Comparison of ENCODE assay signal across 1 cellular context in the genomic region with DNA sequence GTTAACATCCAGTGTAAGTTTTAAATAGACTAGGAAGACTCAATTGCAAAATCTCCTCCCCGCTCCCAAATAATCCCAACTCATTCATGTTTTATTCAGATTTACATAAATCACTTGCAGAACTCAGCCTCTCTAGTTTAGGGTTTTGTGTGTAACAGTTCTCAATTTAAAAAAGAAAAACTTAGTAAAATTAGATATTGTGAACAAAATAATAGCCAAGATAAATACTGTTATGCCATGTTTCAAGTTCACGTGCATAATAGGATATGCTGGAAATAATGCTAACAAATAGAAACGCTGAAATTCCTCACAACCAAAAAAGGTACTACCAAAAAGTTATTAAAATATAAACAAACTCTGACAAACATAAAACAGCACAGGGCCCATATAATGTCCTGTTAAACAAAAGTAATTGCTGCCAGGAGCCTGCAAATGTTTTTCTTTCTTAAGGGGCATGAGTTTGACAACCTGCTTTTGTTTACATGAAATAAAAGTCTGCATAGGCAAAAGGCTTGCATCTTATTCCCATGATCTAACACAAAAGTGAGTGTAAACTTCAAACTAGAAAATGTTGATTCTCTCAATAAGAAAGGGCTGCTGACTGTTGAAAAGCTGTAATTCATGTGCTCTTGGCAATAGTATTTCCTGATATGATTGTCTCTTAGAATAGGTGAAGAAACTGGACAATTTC.
TF ChIP-seq lines count a peak whose summit lies in the region.

No MANE protein-coding gene starts in this region.

TF ChIP-seq in HepG2, 621 proteins besides CTCF, POLR2A, EP300 and RAD21:
- TF ChIP-seq PHF8 (CRISPR knock-in tag; IDR thresholded peaks at IDR 0.05) (no peak), ZNF619 (CRISPR knock-in tag; IDR thresholded peaks at IDR 0.05) (no peak), STAT5B (CRISPR knock-in tag; IDR thresholded peaks at IDR 0.05) (no peak), RFX5 (IDR thresholded peaks at IDR 0.05; ENCODE audit: low read depth, low read length) (no peak), SOX6 (IDR thresholded peaks at IDR 0.05) (no peak), SOX6 (CRISPR knock-in tag; IDR thresholded peaks at IDR 0.05) (no peak), ONECUT2 (CRISPR knock-in tag; IDR thresholded peaks at IDR 0.05) (no peak), PHB2 (IDR thresholded peaks at IDR 0.05; ENCODE audit: partially characterized antibody) (no peak), CENPT (CRISPR knock-in tag; IDR thresholded peaks at IDR 0.05; ENCODE audit: low read depth) (no peak), SP2 (CRISPR knock-in tag; IDR thresholded peaks at IDR 0.05) (no peak), KDM5B (CRISPR knock-in tag; IDR thresholded peaks at IDR 0.05; ENCODE audit: borderline replicate concordance) (no peak), PCBP2 (optimal IDR thresholded peaks at IDR 0.05; ENCODE audit: low read depth, low read length, poor library complexity, severe bottlenecking) (no peak), SRSF4 (IDR thresholded peaks at IDR 0.05; ENCODE audit: low read depth, low read length, poor library complexity, severe bottlenecking) (no peak)
- TF ChIP-seq, protein P1, sequence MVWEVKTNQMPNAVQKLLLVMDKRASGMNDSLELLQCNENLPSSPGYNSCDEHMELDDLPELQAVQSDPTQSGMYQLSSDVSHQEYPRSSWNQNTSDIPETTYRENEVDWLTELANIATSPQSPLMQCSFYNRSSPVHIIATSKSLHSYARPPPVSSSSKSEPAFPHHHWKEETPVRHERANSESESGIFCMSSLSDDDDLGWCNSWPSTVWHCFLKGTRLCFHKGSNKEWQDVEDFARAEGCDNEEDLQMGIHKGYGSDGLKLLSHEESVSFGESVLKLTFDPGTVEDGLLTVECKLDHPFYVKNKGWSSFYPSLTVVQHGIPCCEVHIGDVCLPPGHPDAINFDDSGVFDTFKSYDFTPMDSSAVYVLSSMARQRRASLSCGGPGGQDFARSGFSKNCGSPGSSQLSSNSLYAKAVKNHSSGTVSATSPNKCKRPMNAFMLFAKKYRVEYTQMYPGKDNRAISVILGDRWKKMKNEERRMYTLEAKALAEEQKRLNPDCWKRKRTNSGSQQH (CRISPR knock-in tag; IDR thresholded peaks at IDR 0.05; ENCODE audit: low read depth) = no peak
- TF ChIP-seq, protein P2, sequence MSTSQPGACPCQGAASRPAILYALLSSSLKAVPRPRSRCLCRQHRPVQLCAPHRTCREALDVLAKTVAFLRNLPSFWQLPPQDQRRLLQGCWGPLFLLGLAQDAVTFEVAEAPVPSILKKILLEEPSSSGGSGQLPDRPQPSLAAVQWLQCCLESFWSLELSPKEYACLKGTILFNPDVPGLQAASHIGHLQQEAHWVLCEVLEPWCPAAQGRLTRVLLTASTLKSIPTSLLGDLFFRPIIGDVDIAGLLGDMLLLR (CRISPR knock-in tag; IDR thresholded peaks at IDR 0.05) = no peak
- TF ChIP-seq, protein P3, sequence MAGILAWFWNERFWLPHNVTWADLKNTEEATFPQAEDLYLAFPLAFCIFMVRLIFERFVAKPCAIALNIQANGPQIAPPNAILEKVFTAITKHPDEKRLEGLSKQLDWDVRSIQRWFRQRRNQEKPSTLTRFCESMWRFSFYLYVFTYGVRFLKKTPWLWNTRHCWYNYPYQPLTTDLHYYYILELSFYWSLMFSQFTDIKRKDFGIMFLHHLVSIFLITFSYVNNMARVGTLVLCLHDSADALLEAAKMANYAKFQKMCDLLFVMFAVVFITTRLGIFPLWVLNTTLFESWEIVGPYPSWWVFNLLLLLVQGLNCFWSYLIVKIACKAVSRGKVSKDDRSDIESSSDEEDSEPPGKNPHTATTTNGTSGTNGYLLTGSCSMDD (CRISPR knock-in tag; IDR thresholded peaks at IDR 0.05) = no peak
- TF ChIP-seq, protein P4, sequence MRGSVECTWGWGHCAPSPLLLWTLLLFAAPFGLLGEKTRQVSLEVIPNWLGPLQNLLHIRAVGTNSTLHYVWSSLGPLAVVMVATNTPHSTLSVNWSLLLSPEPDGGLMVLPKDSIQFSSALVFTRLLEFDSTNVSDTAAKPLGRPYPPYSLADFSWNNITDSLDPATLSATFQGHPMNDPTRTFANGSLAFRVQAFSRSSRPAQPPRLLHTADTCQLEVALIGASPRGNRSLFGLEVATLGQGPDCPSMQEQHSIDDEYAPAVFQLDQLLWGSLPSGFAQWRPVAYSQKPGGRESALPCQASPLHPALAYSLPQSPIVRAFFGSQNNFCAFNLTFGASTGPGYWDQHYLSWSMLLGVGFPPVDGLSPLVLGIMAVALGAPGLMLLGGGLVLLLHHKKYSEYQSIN (CRISPR knock-in tag; IDR thresholded peaks at IDR 0.05; ENCODE audit: borderline replicate concordance) = no peak
- TF ChIP-seq, protein P5, sequence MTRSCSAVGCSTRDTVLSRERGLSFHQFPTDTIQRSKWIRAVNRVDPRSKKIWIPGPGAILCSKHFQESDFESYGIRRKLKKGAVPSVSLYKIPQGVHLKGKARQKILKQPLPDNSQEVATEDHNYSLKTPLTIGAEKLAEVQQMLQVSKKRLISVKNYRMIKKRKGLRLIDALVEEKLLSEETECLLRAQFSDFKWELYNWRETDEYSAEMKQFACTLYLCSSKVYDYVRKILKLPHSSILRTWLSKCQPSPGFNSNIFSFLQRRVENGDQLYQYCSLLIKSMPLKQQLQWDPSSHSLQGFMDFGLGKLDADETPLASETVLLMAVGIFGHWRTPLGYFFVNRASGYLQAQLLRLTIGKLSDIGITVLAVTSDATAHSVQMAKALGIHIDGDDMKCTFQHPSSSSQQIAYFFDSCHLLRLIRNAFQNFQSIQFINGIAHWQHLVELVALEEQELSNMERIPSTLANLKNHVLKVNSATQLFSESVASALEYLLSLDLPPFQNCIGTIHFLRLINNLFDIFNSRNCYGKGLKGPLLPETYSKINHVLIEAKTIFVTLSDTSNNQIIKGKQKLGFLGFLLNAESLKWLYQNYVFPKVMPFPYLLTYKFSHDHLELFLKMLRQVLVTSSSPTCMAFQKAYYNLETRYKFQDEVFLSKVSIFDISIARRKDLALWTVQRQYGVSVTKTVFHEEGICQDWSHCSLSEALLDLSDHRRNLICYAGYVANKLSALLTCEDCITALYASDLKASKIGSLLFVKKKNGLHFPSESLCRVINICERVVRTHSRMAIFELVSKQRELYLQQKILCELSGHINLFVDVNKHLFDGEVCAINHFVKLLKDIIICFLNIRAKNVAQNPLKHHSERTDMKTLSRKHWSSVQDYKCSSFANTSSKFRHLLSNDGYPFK (CRISPR knock-in tag; IDR thresholded peaks at IDR 0.05; ENCODE audit: borderline replicate concordance) = no peak
- TF ChIP-seq, protein P6, sequence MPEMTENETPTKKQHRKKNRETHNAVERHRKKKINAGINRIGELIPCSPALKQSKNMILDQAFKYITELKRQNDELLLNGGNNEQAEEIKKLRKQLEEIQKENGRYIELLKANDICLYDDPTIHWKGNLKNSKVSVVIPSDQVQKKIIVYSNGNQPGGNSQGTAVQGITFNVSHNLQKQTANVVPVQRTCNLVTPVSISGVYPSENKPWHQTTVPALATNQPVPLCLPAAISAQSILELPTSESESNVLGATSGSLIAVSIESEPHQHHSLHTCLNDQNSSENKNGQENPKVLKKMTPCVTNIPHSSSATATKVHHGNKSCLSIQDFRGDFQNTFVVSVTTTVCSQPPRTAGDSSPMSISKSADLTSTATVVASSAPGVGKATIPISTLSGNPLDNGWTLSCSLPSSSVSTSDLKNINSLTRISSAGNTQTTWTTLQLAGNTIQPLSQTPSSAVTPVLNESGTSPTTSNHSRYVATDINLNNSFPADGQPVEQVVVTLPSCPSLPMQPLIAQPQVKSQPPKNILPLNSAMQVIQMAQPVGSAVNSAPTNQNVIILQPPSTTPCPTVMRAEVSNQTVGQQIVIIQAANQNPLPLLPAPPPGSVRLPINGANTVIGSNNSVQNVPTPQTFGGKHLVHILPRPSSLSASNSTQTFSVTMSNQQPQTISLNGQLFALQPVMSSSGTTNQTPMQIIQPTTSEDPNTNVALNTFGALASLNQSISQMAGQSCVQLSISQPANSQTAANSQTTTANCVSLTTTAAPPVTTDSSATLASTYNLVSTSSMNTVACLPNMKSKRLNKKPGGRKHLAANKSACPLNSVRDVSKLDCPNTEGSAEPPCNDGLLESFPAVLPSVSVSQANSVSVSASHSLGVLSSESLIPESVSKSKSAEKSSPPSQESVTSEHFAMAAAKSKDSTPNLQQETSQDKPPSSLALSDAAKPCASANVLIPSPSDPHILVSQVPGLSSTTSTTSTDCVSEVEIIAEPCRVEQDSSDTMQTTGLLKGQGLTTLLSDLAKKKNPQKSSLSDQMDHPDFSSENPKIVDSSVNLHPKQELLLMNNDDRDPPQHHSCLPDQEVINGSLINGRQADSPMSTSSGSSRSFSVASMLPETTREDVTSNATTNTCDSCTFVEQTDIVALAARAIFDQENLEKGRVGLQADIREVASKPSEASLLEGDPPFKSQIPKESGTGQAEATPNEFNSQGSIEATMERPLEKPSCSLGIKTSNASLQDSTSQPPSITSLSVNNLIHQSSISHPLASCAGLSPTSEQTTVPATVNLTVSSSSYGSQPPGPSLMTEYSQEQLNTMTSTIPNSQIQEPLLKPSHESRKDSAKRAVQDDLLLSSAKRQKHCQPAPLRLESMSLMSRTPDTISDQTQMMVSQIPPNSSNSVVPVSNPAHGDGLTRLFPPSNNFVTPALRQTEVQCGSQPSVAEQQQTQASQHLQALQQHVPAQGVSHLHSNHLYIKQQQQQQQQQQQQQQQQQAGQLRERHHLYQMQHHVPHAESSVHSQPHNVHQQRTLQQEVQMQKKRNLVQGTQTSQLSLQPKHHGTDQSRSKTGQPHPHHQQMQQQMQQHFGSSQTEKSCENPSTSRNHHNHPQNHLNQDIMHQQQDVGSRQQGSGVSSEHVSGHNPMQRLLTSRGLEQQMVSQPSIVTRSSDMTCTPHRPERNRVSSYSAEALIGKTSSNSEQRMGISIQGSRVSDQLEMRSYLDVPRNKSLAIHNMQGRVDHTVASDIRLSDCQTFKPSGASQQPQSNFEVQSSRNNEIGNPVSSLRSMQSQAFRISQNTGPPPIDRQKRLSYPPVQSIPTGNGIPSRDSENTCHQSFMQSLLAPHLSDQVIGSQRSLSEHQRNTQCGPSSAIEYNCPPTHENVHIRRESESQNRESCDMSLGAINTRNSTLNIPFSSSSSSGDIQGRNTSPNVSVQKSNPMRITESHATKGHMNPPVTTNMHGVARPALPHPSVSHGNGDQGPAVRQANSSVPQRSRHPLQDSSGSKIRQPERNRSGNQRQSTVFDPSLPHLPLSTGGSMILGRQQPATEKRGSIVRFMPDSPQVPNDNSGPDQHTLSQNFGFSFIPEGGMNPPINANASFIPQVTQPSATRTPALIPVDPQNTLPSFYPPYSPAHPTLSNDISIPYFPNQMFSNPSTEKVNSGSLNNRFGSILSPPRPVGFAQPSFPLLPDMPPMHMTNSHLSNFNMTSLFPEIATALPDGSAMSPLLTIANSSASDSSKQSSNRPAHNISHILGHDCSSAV (CRISPR knock-in tag; IDR thresholded peaks at IDR 0.05; ENCODE audit: borderline replicate concordance) = no peak
- TF ChIP-seq, protein P7, sequence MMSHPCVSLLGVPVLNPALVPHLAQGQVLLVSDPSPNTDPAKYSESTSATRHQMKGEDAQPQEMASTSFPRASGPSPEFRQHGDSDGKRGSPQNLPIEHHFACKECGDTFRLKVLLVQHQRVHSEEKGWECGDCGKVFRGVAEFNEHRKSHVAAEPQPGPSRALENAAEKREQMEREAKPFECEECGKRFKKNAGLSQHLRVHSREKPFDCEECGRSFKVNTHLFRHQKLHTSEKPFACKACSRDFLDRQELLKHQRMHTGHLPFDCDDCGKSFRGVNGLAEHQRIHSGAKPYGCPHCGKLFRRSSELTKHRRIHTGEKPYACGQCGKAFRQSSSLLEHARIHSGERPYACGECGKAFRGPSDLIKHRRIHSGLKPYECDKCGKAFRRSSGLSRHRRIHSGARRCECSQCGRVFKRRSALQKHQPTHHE (CRISPR knock-in tag; IDR thresholded peaks at IDR 0.05; ENCODE audit: borderline replicate concordance) = no peak
- TF ChIP-seq, protein P8, sequence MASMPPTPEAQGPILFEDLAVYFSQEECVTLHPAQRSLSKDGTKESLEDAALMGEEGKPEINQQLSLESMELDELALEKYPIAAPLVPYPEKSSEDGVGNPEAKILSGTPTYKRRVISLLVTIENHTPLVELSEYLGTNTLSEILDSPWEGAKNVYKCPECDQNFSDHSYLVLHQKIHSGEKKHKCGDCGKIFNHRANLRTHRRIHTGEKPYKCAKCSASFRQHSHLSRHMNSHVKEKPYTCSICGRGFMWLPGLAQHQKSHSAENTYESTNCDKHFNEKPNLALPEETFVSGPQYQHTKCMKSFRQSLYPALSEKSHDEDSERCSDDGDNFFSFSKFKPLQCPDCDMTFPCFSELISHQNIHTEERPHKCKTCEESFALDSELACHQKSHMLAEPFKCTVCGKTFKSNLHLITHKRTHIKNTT (CRISPR knock-in tag; IDR thresholded peaks at IDR 0.05) = no peak
